ENCODE assay signal across 24 cellular contexts in the genomic region with DNA sequence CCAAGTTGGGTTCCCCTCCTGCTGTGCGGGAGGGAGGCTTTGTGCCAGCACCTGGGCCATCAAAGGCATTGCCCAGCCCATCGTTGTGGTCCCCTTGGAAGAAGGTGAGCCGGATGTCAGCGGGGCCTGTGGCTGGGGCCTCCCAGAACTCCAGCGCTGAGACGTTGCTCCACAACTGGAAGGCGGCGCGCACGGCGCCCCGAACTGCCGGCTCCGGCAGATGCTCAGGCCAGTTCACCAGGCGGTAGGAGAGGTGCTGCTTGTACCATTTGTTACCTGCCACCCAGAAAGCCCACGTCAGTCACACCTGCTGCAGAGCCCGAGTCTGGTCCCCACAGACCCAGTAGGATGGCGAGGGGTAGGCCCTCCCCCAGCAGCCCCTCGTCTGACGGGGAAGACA.
DNase-seq lines count a peak whose midpoint lies in the region; ATAC-seq lines count a peak whose summit lies in the region.
"Had no signal": no experiment of that assay in that cellular context is flagged by ENCODE, and none has a peak within 500 bp of the region (broad histone marks: within the 10 kb centered on the region; RNA-seq: fewer than 3 reads in every experiment).

No MANE protein-coding gene starts in this region.

- no peaks in the 10 kb centered on the region for H3K9me3 ChIP-seq in BLaER1 treated with 17β-estradiol and CSF1 and Interleukin-3, amounts not matched to agents 10 nM and 100 nM (replicated peaks in 1 of 11)
- no peaks in the 10 kb centered on the region for H3K9me3 ChIP-seq in muscle layer of colon (ENCODE audit: low read length)
- H3K9me3 ChIP-seq in subcutaneous abdominal adipose tissue (ENCODE audit: control insufficient read depth in 5 of 5, low read length in 5 of 5) = no peaks in the 10 kb centered on the region
- H3K9me3 ChIP-seq: heart left ventricle, neutrophil, psoas muscle, vagina had no signal

- peaks cover 10 to 59% (median 49%) of the 10 kb centered on the region in 10 experiments; a peak in 19 of 20 replicates for H3K4me1 ChIP-seq in BLaER1 treated with 17β-estradiol and CSF1 and Interleukin-3, amounts not matched to agents 10 nM and 100 nM
- H3K4me1 ChIP-seq in muscle layer of colon (ENCODE audit: insufficient read depth, low read length) (peaks cover 29% of the 10 kb centered on the region), subcutaneous abdominal adipose tissue (ENCODE audit: control insufficient read depth in 5 of 5, insufficient read depth in 5 of 5, low read length in 5 of 5) (peaks cover 11 to 47% (median 45%) of the 10 kb centered on the region in 5 donors)
- H3K4me1 ChIP-seq: psoas muscle had no signal

- no peak for ATAC-seq in GM21528 (IDR thresholded peaks at IDR 0.05; ENCODE audit: low FRiP score, unreplicated experiment)
- ATAC-seq: psoas muscle had no signal

- peak overlapping the region in 8 of 11 experiments; percentile 21 to 70 (median 56); a peak in 14 of 22 replicates for H3K27ac ChIP-seq in BLaER1 treated with 17β-estradiol and CSF1 and Interleukin-3, amounts not matched to agents 10 nM and 100 nM
- H3K27ac ChIP-seq in cingulate gyrus (ENCODE audit: low read depth, low read length) (peak overlapping the region; percentile 65), muscle layer of colon (ENCODE audit: low read depth, low read length) (peak overlapping the region; percentile 74), subcutaneous abdominal adipose tissue (ENCODE audit: low read depth, low read length) (peak overlapping the region; percentile 43)
- H3K27ac ChIP-seq: epithelial cell of prostate, neutrophil, psoas muscle, vagina had no signal

- no peak for DNase-seq in NCI-H1105 (lab: John Stamatoyannopoulos, UW)
- no peak for DNase-seq in NCI-H1048 (lab: John Stamatoyannopoulos, UW)
- DNase-seq in kidney tubule cell (ENCODE audit: low spot score) = no peak
- DNase-seq: activated CD4-positive, alpha-beta T cell treated with anti-CD3 and anti-CD28 coated beads for 4 hours; activated CD8-positive, alpha-beta memory T cell treated with anti-CD3 and anti-CD28 coated beads for 24 hours; activated gamma-delta T cell; effector CD8-positive, alpha-beta T cell; foreskin fibroblast; heart left ventricle; kidney; NCI-H1694 treated with DMSO at 0.1 percent for 48 hours; NCI-H2171; NCI-H524 treated with DMSO at 0.1 percent for 48 hours; psoas muscle; SHP77; stimulated activated CD4-positive, alpha-beta T cell treated with anti-CD3 and anti-CD28 coated beads, Interleukin-15, amount 100 ng/mL, for 24 hours had no signal

- peaks cover 0 to 3% (median 0%) of the 10 kb centered on the region in 11 experiments; a peak in 1 of 22 replicates for H3K27me3 ChIP-seq in BLaER1 treated with 17β-estradiol and CSF1 and Interleukin-3, amounts not matched to agents 10 nM and 100 nM
- H3K27me3 ChIP-seq in muscle layer of colon (ENCODE audit: control insufficient read depth in 1 of 2, insufficient read depth in 2 of 2, low read length in 2 of 2) = no peaks in the 10 kb centered on the region
- H3K27me3 ChIP-seq in subcutaneous abdominal adipose tissue (ENCODE audit: control insufficient read depth in 5 of 5, insufficient read depth in 4 of 5, low read length in 5 of 5) = no peaks in the 10 kb centered on the region
- H3K27me3 ChIP-seq: heart left ventricle, vagina had no signal

- peak overlapping the region in 10 of 11 experiments; percentile 19 to 92 (median 76); a peak in 20 of 22 replicates for H3K4me2 ChIP-seq in BLaER1 treated with 17β-estradiol and CSF1 and Interleukin-3, amounts not matched to agents 10 nM and 100 nM

- H3K36me3 ChIP-seq in BLaER1 treated with 17β-estradiol and CSF1 and Interleukin-3, amounts not matched to agents 10 nM and 100 nM = no peaks in the 10 kb centered on the region
- H3K36me3 ChIP-seq in muscle layer of colon (ENCODE audit: insufficient read depth, low read length) (no peaks in the 10 kb centered on the region), subcutaneous abdominal adipose tissue (ENCODE audit: control insufficient read depth in 5 of 5, insufficient read depth in 5 of 5, low read length in 5 of 5) (peaks cover 0 to 8% (median 2%) of the 10 kb centered on the region in 5 donors)
- H3K36me3 ChIP-seq: heart left ventricle, neutrophil, vagina had no signal

- peak overlapping the region in 7 of 11 experiments; percentile 11 to 64 (median 56); a peak in 10 of 22 replicates for H3K9ac ChIP-seq in BLaER1 treated with 17β-estradiol and CSF1 and Interleukin-3, amounts not matched to agents 10 nM and 100 nM
- H3K9ac ChIP-seq in muscle layer of colon (ENCODE audit: low read length) (no peak overlapping the region), subcutaneous abdominal adipose tissue (ENCODE audit: low read length in 5 of 5) (peak overlapping the region in 3 of 5 donors; percentile 33 to 54 (median 53))

- no peak overlapping the region; a peak in 1 of 20 replicates for H3K4me3 ChIP-seq in BLaER1 treated with 17β-estradiol and CSF1 and Interleukin-3, amounts not matched to agents 10 nM and 100 nM
- H3K4me3 ChIP-seq in muscle layer of colon (ENCODE audit: low read depth in 1 of 2, low read length in 2 of 2) = no peak overlapping the region
- H3K4me3 ChIP-seq in subcutaneous abdominal adipose tissue (ENCODE audit: low read depth in 1 of 5, low read length in 5 of 5) = no peak overlapping the region
- H3K4me3 ChIP-seq: heart left ventricle, psoas muscle, vagina had no signal

- H4K20me1 ChIP-seq in BLaER1 treated with 17β-estradiol and CSF1 and Interleukin-3, amounts not matched to agents 10 nM and 100 nM = no peaks in the 10 kb centered on the region
